8 cellular contexts compared by ENCODE assay signal in genomic region chr10:31604141-31604540, GRCh38.
DNase-seq lines count a peak whose midpoint lies in the region; ATAC-seq and TF ChIP-seq lines count a peak whose summit lies in the region.

No MANE protein-coding gene starts in this region.

- peaks cover 26% of the 10 kb centered on the region for H3K4me1 Mint-ChIP-seq in glutamatergic neuron (ENCODE audit: low read depth, unreplicated experiment)
- H3K4me1 Mint-ChIP-seq in stimulated activated memory B cell treated with anti-CD40 and anti-IgM and Interleukin-4, amounts not matched to agents 10 μg/mL and 1 μg/mL and 100 μg/mL, for 72 hours, result peaks cover 6% of the 10 kb centered on the region

- H3K27ac ChIP-seq in RWPE1, result peak overlapping the region; percentile 87

- TF ChIP-seq CTCF in RWPE1 (conservative IDR thresholded peaks at IDR 0.05; ENCODE audit: low read depth) (no peak), glutamatergic neuron (IDR thresholded peaks at IDR 0.05; ENCODE audit: partially characterized antibody, unreplicated experiment) (no peak)

- H3K36me3 Mint-ChIP-seq in glutamatergic neuron (ENCODE audit: unreplicated experiment), result no peaks in the 10 kb centered on the region
- no peaks in the 10 kb centered on the region for H3K36me3 Mint-ChIP-seq in stimulated activated memory B cell treated with anti-CD40 and anti-IgM and Interleukin-4, amounts not matched to agents 10 μg/mL and 1 μg/mL and 100 μg/mL, for 72 hours

- DNase-seq in NCI-H1105 treated with DMSO at 0.1 percent for 48 hours (lab: John Stamatoyannopoulos, UW) (peak; percentile 52), NCI-H1105 (lab: John Stamatoyannopoulos, UW) (no peak), RWPE1 (ENCODE audit: low spot score) (no peak), glutamatergic neuron (no peak), NOMO-1 treated with DMSO at 0.1 percent for 48 hours (lab: John Stamatoyannopoulos, UW; ENCODE audit: unreplicated experiment) (no peak), epidermal melanocyte (ENCODE audit: insufficient read length, low spot score) (no peak), NCI-H345 (lab: John Stamatoyannopoulos, UW) (no peak)

- ATAC-seq in stimulated activated memory B cell treated with anti-CD40 and anti-IgM and Interleukin-4, amounts not matched to agents 10 μg/mL and 1 μg/mL and 100 μg/mL, for 72 hours, result no peak

- H3K27me3 Mint-ChIP-seq in glutamatergic neuron (ENCODE audit: unreplicated experiment), result peaks cover 13% of the 10 kb centered on the region
- no peaks in the 10 kb centered on the region for H3K27me3 Mint-ChIP-seq in stimulated activated memory B cell treated with anti-CD40 and anti-IgM and Interleukin-4, amounts not matched to agents 10 μg/mL and 1 μg/mL and 100 μg/mL, for 72 hours

- CTCF ChIA-PET in RWPE1 (lab: Yijun Ruan, JAX), result interaction anchor here (0.7 kb wide), 1 partner anchor 146 kb away, joined by 3 read pairs; no protein-coding TSS in a partner anchor

- POLR2A ChIA-PET in RWPE1 (lab: Yijun Ruan, JAX; ENCODE audit: low non-redundant PET), result no interaction called here

- peak overlapping the region; percentile 80 for H3K4me3 Mint-ChIP-seq in glutamatergic neuron (ENCODE audit: unreplicated experiment)
- H3K4me3 Mint-ChIP-seq in stimulated activated memory B cell treated with anti-CD40 and anti-IgM and Interleukin-4, amounts not matched to agents 10 μg/mL and 1 μg/mL and 100 μg/mL, for 72 hours, result peak overlapping the region; percentile 81

- H3K27ac Mint-ChIP-seq in glutamatergic neuron (ENCODE audit: unreplicated experiment), result peak overlapping the region; percentile 84
- H3K27ac Mint-ChIP-seq in stimulated activated memory B cell treated with anti-CD40 and anti-IgM and Interleukin-4, amounts not matched to agents 10 μg/mL and 1 μg/mL and 100 μg/mL, for 72 hours, result no peak overlapping the region

- peaks cover 14% of the 10 kb centered on the region for H3K9me3 Mint-ChIP-seq in glutamatergic neuron (ENCODE audit: unreplicated experiment)
- peaks cover 4% of the 10 kb centered on the region for H3K9me3 Mint-ChIP-seq in stimulated activated memory B cell treated with anti-CD40 and anti-IgM and Interleukin-4, amounts not matched to agents 10 μg/mL and 1 μg/mL and 100 μg/mL, for 72 hours
